Comparison of ENCODE assay signal across 8 cellular contexts in the genomic region with DNA sequence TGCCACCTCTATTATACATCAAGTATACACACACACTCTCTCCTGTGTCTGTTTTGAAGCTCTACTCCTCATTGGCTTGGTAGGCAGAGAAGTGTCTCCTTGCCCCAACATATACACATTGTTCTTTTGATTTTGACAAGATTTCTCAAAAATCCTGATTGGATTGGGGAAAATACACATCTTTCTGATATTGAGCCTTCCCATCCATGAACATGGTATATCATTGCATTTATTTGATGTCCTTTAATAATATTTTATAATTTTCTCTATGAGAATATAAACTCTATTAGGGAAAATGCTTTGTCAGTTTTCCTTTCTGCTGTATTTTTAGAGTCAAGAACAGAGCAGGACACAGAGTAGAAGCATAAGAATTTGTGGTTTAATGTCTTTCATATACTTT.
"Had no signal": no experiment of that assay in that cellular context is flagged by ENCODE, and none has a peak within 500 bp of the region (broad histone marks: within the 10 kb centered on the region; RNA-seq: fewer than 3 reads in every experiment).

No MANE protein-coding gene starts in this region.

- H3K27ac ChIP-seq: GM23248 had no signal

- H3K36me3 ChIP-seq: HAP-1 had no signal

- H3K4me1 ChIP-seq: HAP-1 had no signal

- H3K9me3 ChIP-seq: HAP-1 had no signal

- H3K4me3 ChIP-seq: GM23248, GM23338, HAP-1 had no signal

- DNase-seq: GM23248, GOT3, H7, H9, HCEC 1CT, HFFc6 had no signal
